ENCODE assay signal across 1 cellular context in genomic region chr5:89847743-89848142, GRCh38.
TF ChIP-seq lines count a peak whose summit lies in the region.

No MANE protein-coding gene starts in this region.

TF ChIP-seq in SK-N-SH, 30 proteins besides CTCF, POLR2A, EP300 and RAD21 (continued from another document):
- TF ChIP-seq MAX (IDR thresholded peaks at IDR 0.05; ENCODE audit: low read depth): no peak
- TF ChIP-seq JUND (IDR thresholded peaks at IDR 0.05): no peak
- TF ChIP-seq MEF2A (IDR thresholded peaks at IDR 0.05; ENCODE audit: borderline replicate concordance, low read depth): no peak
- TF ChIP-seq FOXM1 (IDR thresholded peaks at IDR 0.05; ENCODE audit: low read depth): no peak
- TF ChIP-seq RCOR1 (IDR thresholded peaks at IDR 0.05; ENCODE audit: low read length): no peak
- TF ChIP-seq, protein P1, sequence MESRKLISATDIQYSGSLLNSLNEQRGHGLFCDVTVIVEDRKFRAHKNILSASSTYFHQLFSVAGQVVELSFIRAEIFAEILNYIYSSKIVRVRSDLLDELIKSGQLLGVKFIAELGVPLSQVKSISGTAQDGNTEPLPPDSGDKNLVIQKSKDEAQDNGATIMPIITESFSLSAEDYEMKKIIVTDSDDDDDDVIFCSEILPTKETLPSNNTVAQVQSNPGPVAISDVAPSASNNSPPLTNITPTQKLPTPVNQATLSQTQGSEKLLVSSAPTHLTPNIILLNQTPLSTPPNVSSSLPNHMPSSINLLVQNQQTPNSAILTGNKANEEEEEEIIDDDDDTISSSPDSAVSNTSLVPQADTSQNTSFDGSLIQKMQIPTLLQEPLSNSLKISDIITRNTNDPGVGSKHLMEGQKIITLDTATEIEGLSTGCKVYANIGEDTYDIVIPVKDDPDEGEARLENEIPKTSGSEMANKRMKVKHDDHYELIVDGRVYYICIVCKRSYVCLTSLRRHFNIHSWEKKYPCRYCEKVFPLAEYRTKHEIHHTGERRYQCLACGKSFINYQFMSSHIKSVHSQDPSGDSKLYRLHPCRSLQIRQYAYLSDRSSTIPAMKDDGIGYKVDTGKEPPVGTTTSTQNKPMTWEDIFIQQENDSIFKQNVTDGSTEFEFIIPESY (IDR thresholded peaks at IDR 0.05; ENCODE audit: borderline replicate concordance, low read depth): no peak
- TF ChIP-seq FOSL2 (IDR thresholded peaks at IDR 0.05; ENCODE audit: borderline replicate concordance, low read depth): no peak
- no peak for TF ChIP-seq MXI1 (IDR thresholded peaks at IDR 0.05; ENCODE audit: low read depth, low read length)
- no peak for TF ChIP-seq ELF1 (IDR thresholded peaks at IDR 0.05)
- TF ChIP-seq TAF1 (IDR thresholded peaks at IDR 0.05; ENCODE audit: borderline replicate concordance, low read depth, low read length): no peak
